1 cellular context compared by ENCODE assay signal in the genomic region with DNA sequence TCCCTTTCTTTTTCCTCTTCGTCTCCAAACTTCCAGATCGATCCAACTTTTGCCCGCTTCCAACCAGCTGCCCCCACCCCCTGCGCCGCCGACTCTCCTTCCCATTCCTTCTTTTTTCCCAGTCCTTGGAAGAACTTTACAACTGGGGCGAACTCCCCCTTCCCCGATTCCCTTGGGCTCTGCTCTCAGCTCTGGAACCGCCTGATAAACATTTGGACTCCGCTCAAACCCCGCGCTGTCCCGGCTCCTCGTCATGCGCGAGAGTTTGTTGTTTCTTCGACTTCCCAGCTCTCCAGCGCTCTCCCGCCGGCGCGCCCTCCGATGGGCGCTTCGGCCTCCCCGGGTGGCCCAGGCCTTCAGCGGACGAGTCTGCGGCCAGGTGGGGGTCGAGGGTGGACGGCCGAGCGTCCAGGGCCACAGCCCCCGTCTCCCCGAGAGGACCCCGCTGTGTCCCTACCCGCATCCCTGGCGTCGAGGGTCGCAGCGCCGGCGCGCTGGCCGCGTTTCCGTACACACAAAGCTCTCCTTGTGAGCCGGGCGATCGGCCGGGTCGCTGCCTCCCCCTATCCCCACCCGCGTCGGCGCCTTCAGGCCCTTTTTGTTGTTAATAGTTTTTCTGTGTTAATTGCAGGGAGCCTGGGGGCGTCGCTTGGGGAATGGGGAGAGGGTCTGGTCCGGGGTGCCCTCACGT.
TF ChIP-seq lines count a peak whose summit lies in the region.

No MANE protein-coding gene starts in this region.

TF ChIP-seq in H1, 55 proteins besides CTCF, POLR2A, EP300 and RAD21:
- TF ChIP-seq CHD2 (IDR thresholded peaks at IDR 0.05; ENCODE audit: low read length) (peak; percentile 20; the same call in 1 of the 2 replicates), ASH2L (IDR thresholded peaks at IDR 0.05; ENCODE audit: low read length) (peak; percentile 22), ATF2 (IDR thresholded peaks at IDR 0.05; ENCODE audit: low read length) (no peak), KDM4A (IDR thresholded peaks at IDR 0.05; ENCODE audit: low read depth, low read length, severe bottlenecking) (peak; percentile 42), SIX5 (IDR thresholded peaks at IDR 0.05; ENCODE audit: low read depth, low read length) (no peak), EGR1 (IDR thresholded peaks at IDR 0.05; ENCODE audit: borderline replicate concordance, low read depth, low read length) (no peak), RFX5 (IDR thresholded peaks at IDR 0.05; ENCODE audit: borderline replicate concordance, low read depth, low read length) (no peak), PHF8 (conservative IDR thresholded peaks at IDR 0.05; ENCODE audit: low read depth, low read length) (0 out of 2 replicates have a peak, but pooled peaks have one; percentile 18), MAFK (IDR thresholded peaks at IDR 0.05; ENCODE audit: low read depth, low read length) (no peak), SP2 (IDR thresholded peaks at IDR 0.05; ENCODE audit: low read length) (no peak), TEAD4 (IDR thresholded peaks at IDR 0.05; ENCODE audit: low read depth, low read length) (no peak), TBP (IDR thresholded peaks at IDR 0.05; ENCODE audit: low read depth, low read length) (no peak), JUND (IDR thresholded peaks at IDR 0.05; ENCODE audit: low read length) (no peak), KDM5A (IDR thresholded peaks at IDR 0.05; ENCODE audit: low read length) (no peak), TAF7 (optimal IDR thresholded peaks at IDR 0.05; ENCODE audit: borderline replicate concordance, low read depth, low read length) (no peak), CBX5 (IDR thresholded peaks at IDR 0.05; ENCODE audit: low read depth, low read length) (no peak), SAP30 (IDR thresholded peaks at IDR 0.05; ENCODE audit: insufficient read depth, insufficient replicate concordance, low read length) (no peak), CEBPB (IDR thresholded peaks at IDR 0.05; ENCODE audit: low read depth, low read length) (no peak), BRCA1 (IDR thresholded peaks at IDR 0.05; ENCODE audit: low read depth, low read length) (no peak), USF2 (IDR thresholded peaks at IDR 0.05; ENCODE audit: low read length) (no peak), SIN3A (conservative IDR thresholded peaks at IDR 0.05 in 1 of 2, IDR thresholded peaks at IDR 0.05 in 1 of 2; ENCODE audit: low read depth in 1 of 2, low read length in 2 of 2) (no peak), TAF1 (IDR thresholded peaks at IDR 0.05; ENCODE audit: low read depth, low read length) (peak; percentile 68; the same call in 1 of the 2 replicates)
